8 cellular contexts compared by ENCODE assay signal in genomic region chr12:6688543-6688999, GRCh38. TPM values are rescaled to one million over a fixed set of nuclear protein-coding genes. Genes with fewer than 3 reads are reported as not detected.
DNase-seq lines count a peak whose midpoint lies in the region; ATAC-seq, FAIRE-seq and TF ChIP-seq lines count a peak whose summit lies in the region.

No MANE protein-coding gene starts in this region.

- H3K18ac ChIP-seq in H1 (ENCODE audit: extremely low read depth, low read length) = peak overlapping the region; percentile 97; the same call in 1 of the 2 replicates

- H4K5ac ChIP-seq in H1 (ENCODE audit: insufficient read length, low read depth, low read length) = peak overlapping the region; percentile 16

- H2BK15ac ChIP-seq in H1 (ENCODE audit: low read length) = peak overlapping the region; percentile 73; the same call in 1 of the 2 replicates

- peak overlapping the region; percentile 23 for H3K4ac ChIP-seq in H1 (replicated peaks; ENCODE audit: insufficient read length, low read depth, low read length)

- CTCF ChIA-PET in H1 (lab: Charles Lee; ENCODE audit: partially characterized antibody) = interaction anchor here (0.7 to 7.7 kb wide), 13 partner anchors 10 to 147 kb away, joined by 3 to 55 read pairs (median 5); partner anchors contain the start of genes ACRBP, COPS7A, MLF2 and NOP2

- 1% methylated on average over 10 of the region's 13 CpGs; no CpG with 5 or more reads in 1 of the 2 experiments for WGBS in H1 (ENCODE audit: extremely low coverage in 1 of 2, insufficient coverage in 1 of 2, insufficient read length in 1 of 2, insufficient replicate concordance in 2 of 2, low coverage in 1 of 2, low lambda C conversion rate in 2 of 2, missing lambda C conversion rate in 1 of 2), 2 experiments
- WGBS in transverse colon (ENCODE audit: low coverage in 1 of 2), 2 donors = 0% methylated on average over 13 of the region's 13 CpGs; no CpG with 5 or more reads in 1 of the 2 donors

- H2BK12ac ChIP-seq in H1 (ENCODE audit: low read depth, low read length) = peak overlapping the region; percentile 69; the same call in 1 of the 2 replicates

- peak overlapping the region; percentile 59 to 93 (median 85) for H3K9ac ChIP-seq in H1 (replicated peaks in 1 of 4; ENCODE audit: extremely low read depth in 1 of 4, low read depth in 3 of 4, low read length in 3 of 4)
- peak overlapping the region; percentile 87 for H3K9ac ChIP-seq in mucosa of stomach (ENCODE audit: low read length)

- peaks cover 11% of the 10 kb centered on the region for H3K23me2 ChIP-seq in H1 (ENCODE audit: low read depth, low read length)

- H2BK5ac ChIP-seq in H1 (ENCODE audit: low read depth, low read length) = peak overlapping the region; percentile 94; the same call in 1 of the 2 replicates

- no peak overlapping the region for H3K14ac ChIP-seq in H1 (ENCODE audit: insufficient read length)

- TF ChIP-seq POLR2A in H1 (IDR thresholded peaks at IDR 0.05; ENCODE audit: control extremely low read depth in 1 of 2, low read depth in 2 of 2, low read length in 2 of 2) (no peak), transverse colon (IDR thresholded peaks at IDR 0.05) (no peak)

- intact Hi-C loops in transverse colon (cut with DNase I; ENCODE audit: low total_unique reads) = no loop called here

- no peak for TF ChIP-seq CTCF in H1 (IDR thresholded peaks at IDR 0.05; ENCODE audit: control extremely low read depth in 1 of 3, insufficient read depth in 1 of 3, low read depth in 1 of 3, low read length in 3 of 3)
- TF ChIP-seq CTCF in transverse colon (IDR thresholded peaks at IDR 0.05) = no peak

- H3K27ac ChIP-seq in H1 (ENCODE audit: low read depth, low read length) (peak overlapping the region; percentile 90), transverse colon (peak overlapping the region; percentile 93 to 100 (median 96))

- no peak overlapping the region for H2BK120ac ChIP-seq in H1 (replicated peaks; ENCODE audit: low read depth, low read length)

- peak; percentile 1 for ATAC-seq in HG03175 (IDR thresholded peaks at IDR 0.05; ENCODE audit: unreplicated experiment)
- no peak for ATAC-seq in HG02885 (IDR thresholded peaks at IDR 0.05; ENCODE audit: poor library complexity, unreplicated experiment)

- in situ Hi-C loops in transverse colon (cut with MboI; ENCODE audit: low pct_ligation_motif_present in 1 of 4, low pct_unique_long_range_greater_than_20kb in 1 of 4, low sequenced_read_pairs in 3 of 4) = no loop called here

- H3K4me1 ChIP-seq in H1 (replicated peaks in 1 of 4; ENCODE audit: control insufficient read depth in 3 of 4, insufficient read depth in 4 of 4, low read length in 3 of 4) = peaks cover 0 to 9% (median 7%) of the 10 kb centered on the region in 4 experiments; a peak in 6 of 7 replicates
- peaks cover 22% of the 10 kb centered on the region for H3K4me1 ChIP-seq in mucosa of stomach (ENCODE audit: control insufficient read depth, insufficient read depth, low read length)
- peaks cover 21 to 52% (median 28%) of the 10 kb centered on the region in 4 donors for H3K4me1 ChIP-seq in transverse colon

- DNase-seq in NCI-H187 treated with DMSO at 0.1 percent for 48 hours (lab: John Stamatoyannopoulos, UW) = peak; percentile 51
- no peak for DNase-seq in NCI-H187 (lab: John Stamatoyannopoulos, UW)
- peak; percentile 26 for DNase-seq in T-helper 9 cell
- peak in 1 of 2 experiments; percentile 56 for DNase-seq in H1 (ENCODE audit: low read depth in 1 of 2, low spot score in 2 of 2)
- peak; percentile 71 for DNase-seq in transverse colon

- 0 out of 2 replicates have a peak overlapping the region, but pooled peaks have one; percentile 35 for H4K8ac ChIP-seq in H1 (ENCODE audit: extremely low read depth, insufficient read depth, low read length)

- H2BK20ac ChIP-seq in H1 (ENCODE audit: low read length) = no peak overlapping the region

- H2AK5ac ChIP-seq in H1 (ENCODE audit: low read depth, low read length) = peak overlapping the region; percentile 68; the same call in 1 of the 2 replicates

- no peak for TF ChIP-seq RAD21 in H1 (IDR thresholded peaks at IDR 0.05 in 1 of 2, conservative IDR thresholded peaks at IDR 0.05 in 1 of 2; ENCODE audit: low read depth in 2 of 2, low read length in 2 of 2)

- H3K9me3 ChIP-seq in H1 (ENCODE audit: insufficient read depth in 2 of 2, low read depth in 1 of 2, low read length in 1 of 2) (no peaks in the 10 kb centered on the region), mucosa of stomach (ENCODE audit: control insufficient read depth, low read length) (no peaks in the 10 kb centered on the region), transverse colon (no peaks in the 10 kb centered on the region)

- H4K91ac ChIP-seq in H1 (replicated peaks; ENCODE audit: insufficient read length, low read length) = peak overlapping the region; percentile 54

- H3K4me2 ChIP-seq in H1 (ENCODE audit: insufficient read depth in 1 of 2, low read depth in 2 of 2, low read length in 2 of 2) = peak overlapping the region; percentile 98 to 99

- POLR2A ChIA-PET in H1 (lab: Charles Lee; ENCODE audit: partially characterized antibody) = interaction anchor here (0.8 to 6.5 kb wide), 31 partner anchors 8 to 205 kb away, joined by 3 to 72 read pairs (median 6); partner anchors contain the start of genes COPS7A, GAPDH, ING4 and MRPL51

- peaks cover 18 to 51% of the 10 kb centered on the region in 2 experiments for H3K79me2 ChIP-seq in H1 (ENCODE audit: control insufficient read depth in 1 of 2, insufficient read depth in 2 of 2, low read length in 2 of 2)

- peaks cover 16% of the 10 kb centered on the region for H3K79me1 ChIP-seq in H1 (ENCODE audit: low read depth, low read length)

- H4K20me1 ChIP-seq in H1 (replicated peaks in 1 of 2; ENCODE audit: control insufficient read depth in 1 of 2, insufficient read depth in 2 of 2, low read length in 2 of 2) = peaks cover 0 to 3% of the 10 kb centered on the region in 2 experiments

- FAIRE-seq in H1 (lab: Jason Lieb, UNC) = no peak

- H3K4me3 ChIP-seq in H1 (ENCODE audit: extremely low read depth in 1 of 4, insufficient read depth in 2 of 4, low read depth in 3 of 4, low read length in 4 of 4) (peak overlapping the region; percentile 78 to 96 (median 88)), mucosa of stomach (ENCODE audit: low read length) (peak overlapping the region; percentile 85), transverse colon (peak overlapping the region; percentile 63 to 100 (median 85))

- H2AFZ ChIP-seq in H1 (ENCODE audit: low read length) = no peak overlapping the region

- peak overlapping the region; percentile 92 for H3K56ac ChIP-seq in H1 (replicated peaks; ENCODE audit: insufficient read length, low read depth, low read length)

- H3K27me3 ChIP-seq in H1 (replicated peaks in 1 of 4; ENCODE audit: control insufficient read depth in 3 of 4, extremely low read depth in 1 of 4, insufficient read depth in 3 of 4, low read length in 3 of 4) = no peaks in the 10 kb centered on the region
- no peaks in the 10 kb centered on the region for H3K27me3 ChIP-seq in mucosa of stomach (ENCODE audit: control insufficient read depth, insufficient read depth, low read length)
- no peaks in the 10 kb centered on the region for H3K27me3 ChIP-seq in transverse colon

- no peak overlapping the region for H3K23ac ChIP-seq in H1 (ENCODE audit: insufficient read length)

- TF ChIP-seq EP300 in H1 (IDR thresholded peaks at IDR 0.05; ENCODE audit: borderline replicate concordance in 1 of 2, low read depth in 2 of 2, low read length in 2 of 2) (no peak), transverse colon (IDR thresholded peaks at IDR 0.05; ENCODE audit: low read depth) (no peak)

- no peaks in the 10 kb centered on the region for H3K36me3 ChIP-seq in H1 (ENCODE audit: control insufficient read depth in 2 of 4, insufficient read depth in 4 of 4, low read length in 3 of 4)
- peaks cover 3% of the 10 kb centered on the region for H3K36me3 ChIP-seq in mucosa of stomach (ENCODE audit: control insufficient read depth, insufficient read depth, low read length)
- no peaks in the 10 kb centered on the region for H3K36me3 ChIP-seq in transverse colon

RNA-seq across cellular contexts. Expression of gene ZNF384, which starts 0.6 kb away (rescaled TPM):
- 59.6 and 60.1 TPM in 2 replicates for total RNA-seq in H1 (2021; fragmentation: NEBNext Ultra II Directional; extraction: Animal tissue kit (Norgen Biotek cat#: 25700))
- 59.0 and 75.1 TPM in 2 replicates for polyA plus RNA-seq in H1 (2011; rRNA removed)
- 66.7 TPM for polyA plus RNA-seq in H1 (2011; cell fraction: cytosol; rRNA removed)
- 138 TPM for polyA plus RNA-seq in H1 (2011; cell fraction: nucleus; rRNA removed)
- polyA plus RNA-seq in H1 (2012, experiment 1 of 2) = 64.4 to 74.8 TPM (median 69.2 TPM) in 4 replicates
- 30.4 TPM for polyA plus RNA-seq in H1 (2012, experiment 2 of 2)
- 47.8 TPM for polyA plus RNA-seq in H1 (2013, experiment 1 of 2)
- 45.3 TPM for polyA plus RNA-seq in H1 (2013, experiment 2 of 2)
- 69.0 and 70.2 TPM in 2 replicates for polyA minus RNA-seq in H1 (2011; rRNA and poly(A)+ RNA removed)
- polyA minus RNA-seq in H1 (2011; cell fraction: cytosol; rRNA and poly(A)+ RNA removed) = 39.0 TPM
- 71.1 TPM for polyA minus RNA-seq in H1 (2011; cell fraction: nucleus; rRNA and poly(A)+ RNA removed)
- total RNA-seq in transverse colon = 10 to 100 TPM; 34.8 to 49.4 (median 42.8) TPM

RNA-seq across cellular contexts. Expression of gene PIANP, which starts 12.0 kb away (rescaled TPM):
- 9.8 and 15.3 TPM in 2 replicates for total RNA-seq in H1 (2021; fragmentation: NEBNext Ultra II Directional; extraction: Animal tissue kit (Norgen Biotek cat#: 25700))
- polyA plus RNA-seq in H1 (2011; rRNA removed) = 6.3 and 13.3 TPM in 2 replicates
- 4.1 TPM for polyA plus RNA-seq in H1 (2011; cell fraction: cytosol; rRNA removed)
- 16.6 TPM for polyA plus RNA-seq in H1 (2011; cell fraction: nucleus; rRNA removed)
- polyA plus RNA-seq in H1 (2012, experiment 1 of 2) = 11.4 to 16.2 TPM (median 13.6 TPM) in 4 replicates
- 12.2 TPM for polyA plus RNA-seq in H1 (2012, experiment 2 of 2)
- 13.5 TPM for polyA plus RNA-seq in H1 (2013, experiment 1 of 2)
- polyA plus RNA-seq in H1 (2013, experiment 2 of 2) = 16.5 TPM
- 1.6 and 3.5 TPM in 2 replicates for polyA minus RNA-seq in H1 (2011; rRNA and poly(A)+ RNA removed)
- 6.8 TPM for polyA minus RNA-seq in H1 (2011; cell fraction: cytosol; rRNA and poly(A)+ RNA removed)
- 4.1 TPM for polyA minus RNA-seq in H1 (2011; cell fraction: nucleus; rRNA and poly(A)+ RNA removed)
- under 1 TPM in 1 of 4 donors, not detected in 3; 0.64 TPM for total RNA-seq in transverse colon

RNA-seq across cellular contexts. Expression of gene ING4, which starts 25.7 kb away (rescaled TPM):
- total RNA-seq in H1 (2021; fragmentation: NEBNext Ultra II Directional; extraction: Animal tissue kit (Norgen Biotek cat#: 25700)) = 21.7 and 22.9 TPM in 2 replicates
- 28.6 and 29.3 TPM in 2 replicates for polyA plus RNA-seq in H1 (2011; rRNA removed)
- 44.8 TPM for polyA plus RNA-seq in H1 (2011; cell fraction: cytosol; rRNA removed)
- polyA plus RNA-seq in H1 (2011; cell fraction: nucleus; rRNA removed) = 62.2 TPM
- 25.6 to 40.6 TPM (median 29.1 TPM) in 4 replicates for polyA plus RNA-seq in H1 (2012, experiment 1 of 2)
- 21.9 TPM for polyA plus RNA-seq in H1 (2012, experiment 2 of 2)
- polyA plus RNA-seq in H1 (2013, experiment 1 of 2) = 26.0 TPM
- polyA plus RNA-seq in H1 (2013, experiment 2 of 2) = 22.1 TPM
- 15.7 and 16.4 TPM in 2 replicates for polyA minus RNA-seq in H1 (2011; rRNA and poly(A)+ RNA removed)
- 6.8 TPM for polyA minus RNA-seq in H1 (2011; cell fraction: cytosol; rRNA and poly(A)+ RNA removed)
- polyA minus RNA-seq in H1 (2011; cell fraction: nucleus; rRNA and poly(A)+ RNA removed) = 13.0 TPM
- 100 to 1,000 TPM in 1 of 4 donors, 10 to 100 TPM in 3; 41.8 to 165 (median 56.6) TPM for total RNA-seq in transverse colon

RNA-seq across cellular contexts. Expression of gene COPS7A, which starts 35.3 kb away (rescaled TPM):
- 43.3 and 44.5 TPM in 2 replicates for total RNA-seq in H1 (2021; fragmentation: NEBNext Ultra II Directional; extraction: Animal tissue kit (Norgen Biotek cat#: 25700))
- polyA plus RNA-seq in H1 (2011; rRNA removed) = 95.9 and 98.4 TPM in 2 replicates
- polyA plus RNA-seq in H1 (2011; cell fraction: cytosol; rRNA removed) = 93.9 TPM
- polyA plus RNA-seq in H1 (2011; cell fraction: nucleus; rRNA removed) = 109 TPM
- 43.6 to 58.1 TPM (median 55.6 TPM) in 4 replicates for polyA plus RNA-seq in H1 (2012, experiment 1 of 2)
- 63.2 TPM for polyA plus RNA-seq in H1 (2012, experiment 2 of 2)
- polyA plus RNA-seq in H1 (2013, experiment 1 of 2) = 40.6 TPM
- 40.1 TPM for polyA plus RNA-seq in H1 (2013, experiment 2 of 2)
- polyA minus RNA-seq in H1 (2011; rRNA and poly(A)+ RNA removed) = 43.8 and 57.5 TPM in 2 replicates
- polyA minus RNA-seq in H1 (2011; cell fraction: cytosol; rRNA and poly(A)+ RNA removed) = 16.6 TPM
- polyA minus RNA-seq in H1 (2011; cell fraction: nucleus; rRNA and poly(A)+ RNA removed) = 17.2 TPM
- total RNA-seq in transverse colon = 10 to 100 TPM; 13.1 to 44.9 (median 36.9) TPM

RNA-seq across cellular contexts. Expression of gene ACRBP, which starts 41.3 kb away (rescaled TPM):
- 0.80 and 1.2 TPM in 2 replicates for total RNA-seq in H1 (2021; fragmentation: NEBNext Ultra II Directional; extraction: Animal tissue kit (Norgen Biotek cat#: 25700))
- 5.2 and 8.9 TPM in 2 replicates for polyA plus RNA-seq in H1 (2011; rRNA removed)
- 4.1 TPM for polyA plus RNA-seq in H1 (2011; cell fraction: cytosol; rRNA removed)
- polyA plus RNA-seq in H1 (2011; cell fraction: nucleus; rRNA removed) = 13.2 TPM
- polyA plus RNA-seq in H1 (2012, experiment 1 of 2) = 0.98 to 1.8 TPM (median 1.4 TPM) in 4 replicates
- 0.30 TPM for polyA plus RNA-seq in H1 (2012, experiment 2 of 2)
- 1.5 TPM for polyA plus RNA-seq in H1 (2013, experiment 1 of 2)
- 2.1 TPM for polyA plus RNA-seq in H1 (2013, experiment 2 of 2)
- 5.7 and 11.8 TPM in 2 replicates for polyA minus RNA-seq in H1 (2011; rRNA and poly(A)+ RNA removed)
- 2.2 TPM for polyA minus RNA-seq in H1 (2011; cell fraction: cytosol; rRNA and poly(A)+ RNA removed)
- polyA minus RNA-seq in H1 (2011; cell fraction: nucleus; rRNA and poly(A)+ RNA removed) = 5.7 TPM
- total RNA-seq in transverse colon = 1 to 10 TPM in 3 of 4 donors, not detected in 1; 2.2 to 2.9 (median 2.7) TPM

Comparison
In these comparisons a context has a peak if more than half of its experiments do, and no peak if none do; other contexts are left out.
1. DNase-seq: peak in NCI-H187 treated with DMSO at 0.1 percent for 48 hours (single experiment), T-helper 9 cell (single experiment) and transverse colon (single experiment); none in NCI-H187 (0 of 2).
2. Peak in every context shown above with its lines, with median percentiles within 50 percentile points of each other: H3K4me3 ChIP-seq.